In genomic region chr14:36227802-36228201, GRCh38 we compare ENCODE assay signal across 31 cellular contexts. TPM values are rescaled to one million over a fixed set of nuclear protein-coding genes. Genes with fewer than 3 reads are reported as not detected.
DNase-seq lines count a peak whose midpoint lies in the region; ATAC-seq and TF ChIP-seq lines count a peak whose summit lies in the region.
"Had no signal": no experiment of that assay in that cellular context is flagged by ENCODE, and none has a peak within 500 bp of the region (broad histone marks: within the 10 kb centered on the region; RNA-seq: fewer than 3 reads in every experiment).

No MANE protein-coding gene starts in this region.

- ATAC-seq in lung (ENCODE audit: insufficient read depth, low FRiP score) (peak; percentile 82), GM21526 (IDR thresholded peaks at IDR 0.05; ENCODE audit: low FRiP score, unreplicated experiment) (no peak), HG03139 (IDR thresholded peaks at IDR 0.05; ENCODE audit: unreplicated experiment) (no peak)
- ATAC-seq: activated T-cell treated with anti-CD3 and anti-CD28 coated beads, Interleukin-2, amount 50 U/mL, for 72 hours; effector memory CD8-positive, alpha-beta T cell; GM23338; naive thymus-derived CD4-positive, alpha-beta T cell; right cardiac atrium had no signal

- H3K27ac ChIP-seq in lung (ENCODE audit: low read depth in 1 of 2, low read length in 1 of 2), result no peak overlapping the region
- H3K27ac ChIP-seq: ascending aorta, BLaER1, KMS-11, uterus had no signal

- no peaks in the 10 kb centered on the region for H3K36me3 ChIP-seq in lung (ENCODE audit: control insufficient read depth in 2 of 2, insufficient read depth in 2 of 2, low read length in 2 of 2)
- H3K36me3 ChIP-seq: ascending aorta, BLaER1, uterus had no signal

- no peaks in the 10 kb centered on the region for H3K4me1 ChIP-seq in lung (ENCODE audit: control insufficient read depth in 2 of 2, insufficient read depth in 2 of 2, low read length in 2 of 2)
- H3K4me1 ChIP-seq: ascending aorta, BLaER1, uterus had no signal

- H3K4me3 ChIP-seq in choroid plexus epithelial cell (ENCODE audit: low read depth, low read length) (no peak overlapping the region), lung (no peak overlapping the region)
- H3K4me3 ChIP-seq: ascending aorta, BLaER1, GM23338, uterus had no signal

- no peak for TF ChIP-seq POLR2A in erythroblast (IDR thresholded peaks at IDR 0.05; ENCODE audit: low read length)

- WGBS in lung, 2 donors, result 22 to 24% methylated on average over 2 of the region's 2 CpGs

- peak; percentile 7 for DNase-seq in A172 (ENCODE audit: low spot score)
- peak; percentile 45 for DNase-seq in HT-29 (ENCODE audit: low spot score)
- DNase-seq in choroid plexus epithelial cell (ENCODE audit: low read depth), result peak; percentile 29
- DNase-seq in lung (ENCODE audit: low spot score), result no peak
- no peak for DNase-seq in erythroblast (lab: John Stamatoyannopoulos, UW)
- no peak for DNase-seq in GM19240 (ENCODE audit: insufficient read length, low spot score)
- DNase-seq: activated CD4-positive, alpha-beta T cell treated with anti-CD3 and anti-CD28 coated beads for 1 hour; activated naive CD4-positive, alpha-beta T cell treated with anti-CD3 and anti-CD28 coated beads, Interleukin-2, amount 50 U/mL, for 16 hours; activated T-cell treated with anti-CD3 and anti-CD28 coated beads, Interleukin-2, amount 50 U/mL, for 72 hours; effector memory CD8-positive, alpha-beta T cell; GDM1; head of caudate nucleus; naive thymus-derived CD4-positive, alpha-beta T cell; NCI-H1048; NCI-H446 treated with DMSO at 0.1 percent for 48 hours; NK-92 treated with Interleukin-12 subunit alpha and Interleukin-12 subunit beta, amount 100 ng/mL, for 24 hours; right cardiac atrium; SW 1271; uterus had no signal

- TF ChIP-seq CTCF in choroid plexus epithelial cell (conservative IDR thresholded peaks at IDR 0.05; ENCODE audit: low read depth, low read length) (no peak), lung (IDR thresholded peaks at IDR 0.05; ENCODE audit: control extremely low read depth, extremely low read depth) (no peak)

- no peaks in the 10 kb centered on the region for H3K27me3 ChIP-seq in lung (ENCODE audit: control insufficient read depth, insufficient read depth)
- H3K27me3 ChIP-seq: ascending aorta, BLaER1, uterus had no signal

- no peaks in the 10 kb centered on the region for H3K9me3 ChIP-seq in lung (ENCODE audit: control insufficient read depth in 2 of 2, insufficient read depth in 1 of 2, low read length in 1 of 2)
- H3K9me3 ChIP-seq: ascending aorta, BLaER1, uterus had no signal

RNA-seq across cellular contexts. Expression of gene PTCSC3, which starts 51.3 kb away (rescaled TPM):
- total RNA-seq in A172 (2014; rRNA removed; shearing (Covaris generic)), result not detected in 2 replicates
- not detected in 2 replicates for total RNA-seq in HT-29 (2014; rRNA removed; shearing (Covaris generic))
- total RNA-seq in lung, result 1 to 10 TPM in 1 of 2 donors, under 1 TPM in 1; 0.64 to 2.3 TPM
- 1 to 10 TPM in 1 of 2 donors, under 1 TPM in 1; 0.60 to 1.0 TPM for polyA plus RNA-seq in lung
- total RNA-seq: A673; activated CD8-positive, alpha-beta memory T cell treated with anti-CD3 and anti-CD28 coated beads for 36 hours; activated T-cell treated with anti-CD3 and anti-CD28 coated beads, Interleukin-2, amount 50 U/mL, for 72 hours; ascending aorta; chondrocyte; GM23338; lower leg skin; naive thymus-derived CD4-positive, alpha-beta T cell; osteoblast; right cardiac atrium; subcutaneous adipose tissue; uterus had no signal
- polyA plus RNA-seq: GM23338; naive thymus-derived CD4-positive, alpha-beta T cell; right cardiac atrium had no signal

Comparison
In these comparisons a context has a peak if more than half of its experiments do, and no peak if none do; other contexts are left out.
1. DNase-seq: peak in A172 (single experiment), HT-29 (single experiment) and choroid plexus epithelial cell (single experiment); none in lung (single experiment), erythroblast (0 of 2) and GM19240 (single experiment).